ENCODE assay signal across 1 cellular context in genomic region chr7:115004121-115004520, GRCh38.
A peak's percentile ranks its signal among the peaks of the same experiment; 100 is the strongest.
TF ChIP-seq lines count a peak whose summit lies in the region.

No MANE protein-coding gene starts in this region.

TF ChIP-seq in IMR-90, 13 proteins besides CTCF, POLR2A, EP300 and RAD21:
- TF ChIP-seq FOS (IDR thresholded peaks at IDR 0.05; ENCODE audit: low read depth, low read length) (0 out of 2 replicates have a peak, but pooled peaks have one; percentile 12), CHD1 (IDR thresholded peaks at IDR 0.05; ENCODE audit: low read depth, low read length) (no peak)
